13 cellular contexts compared by ENCODE assay signal in the genomic region with DNA sequence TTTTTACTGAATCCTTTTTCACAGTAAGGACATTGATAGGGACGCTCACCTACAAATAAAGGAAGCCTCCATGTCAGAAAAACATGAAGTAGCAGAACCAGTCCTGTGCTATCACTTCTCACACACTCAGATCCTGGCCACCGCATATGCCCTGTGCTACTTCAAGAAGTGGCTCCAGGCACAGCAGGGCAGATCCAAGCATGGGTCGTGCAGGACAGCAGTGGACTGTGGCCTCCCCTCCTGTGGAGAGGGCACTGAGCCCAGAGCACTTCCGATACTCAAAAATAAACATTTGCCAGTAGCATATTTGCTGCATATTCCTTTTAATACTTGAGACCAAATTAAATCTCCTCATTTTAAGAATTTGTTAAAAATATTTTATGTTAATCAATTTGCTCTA.
"Had no signal": no experiment of that assay in that cellular context is flagged by ENCODE, and none has a peak within 500 bp of the region (broad histone marks: within the 10 kb centered on the region; RNA-seq: fewer than 3 reads in every experiment).

No MANE protein-coding gene starts in this region.

- H3K9me3 ChIP-seq: pancreas had no signal

- H3K27me3 ChIP-seq: brain microvascular endothelial cell, esophagus muscularis mucosa, neural progenitor cell, pancreas, tibial nerve had no signal

- H3K4me1 ChIP-seq: esophagus muscularis mucosa, pancreas, tibial nerve had no signal

- H2AFZ ChIP-seq: neural progenitor cell had no signal

- H3K4me3 ChIP-seq: esophagus muscularis mucosa, neural progenitor cell, pancreas, skin epidermis, tibial nerve had no signal

- H3K9ac ChIP-seq: neural progenitor cell had no signal

- ATAC-seq: activated CD8-positive, alpha-beta memory T cell treated with anti-CD3 and anti-CD28 coated beads, Interleukin-2, amount 10 ng/mL, durations not matched to agents 7 days and 5 days; left lobe of liver had no signal

- H3K27ac ChIP-seq: brain microvascular endothelial cell, esophagus muscularis mucosa, neural progenitor cell, pancreas, skin epidermis, tibial nerve had no signal

- H3K36me3 ChIP-seq: brain microvascular endothelial cell, pancreas had no signal

- DNase-seq: activated CD4-positive, alpha-beta T cell treated with anti-CD3 and anti-CD28 coated beads, Interleukin-2, amount 50 U/mL, for 48 hours; activated CD4-positive, CD25-positive, alpha-beta regulatory T cell treated with anti-CD3 and anti-CD28 coated beads, Interleukin-2, amount 50 U/mL, for 72 hours; activated CD8-positive, alpha-beta memory T cell treated with anti-CD3 and anti-CD28 coated beads, Interleukin-2, amount 10 ng/mL, durations not matched to agents 7 days and 5 days; activated gamma-delta T cell; activated naive CD8-positive, alpha-beta T cell treated with anti-CD3 and anti-CD28 coated beads for 36 hours; activated T-cell treated with anti-CD3 and anti-CD28 coated beads, Interleukin-2, amount 50 U/mL, for 48 hours; brain microvascular endothelial cell; pancreas had no signal
